9 cellular contexts compared by ENCODE assay signal in the genomic region with DNA sequence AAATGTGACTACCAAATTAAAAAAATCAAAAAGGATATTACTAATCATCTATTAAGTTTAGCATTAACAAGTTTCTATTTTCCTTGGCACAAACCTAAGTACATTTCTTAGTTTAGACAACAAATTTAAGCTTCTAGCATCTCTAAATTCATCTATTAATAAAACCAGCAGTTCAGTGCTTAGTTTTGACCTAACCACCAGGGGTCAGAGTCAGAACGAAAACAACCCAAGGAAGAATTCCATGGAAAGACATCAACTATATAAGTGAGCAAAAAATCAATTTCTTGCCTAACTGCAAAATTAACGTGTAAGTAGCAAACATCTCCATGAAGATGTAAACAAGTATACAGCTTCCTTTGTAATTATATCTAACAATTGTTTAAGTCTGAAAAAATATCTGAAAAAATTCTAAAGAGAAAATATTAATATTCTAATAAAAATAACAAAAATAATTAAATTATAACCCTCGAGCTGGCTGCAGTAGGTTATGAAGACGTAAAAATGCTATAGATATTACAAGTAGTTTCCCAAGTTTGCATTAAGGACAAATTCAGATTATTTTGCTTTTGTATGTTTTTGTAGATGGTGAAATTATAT.
A peak's percentile ranks its signal among the peaks of the same experiment; 100 is the strongest.
DNase-seq lines count a peak whose midpoint lies in the region; ATAC-seq and TF ChIP-seq lines count a peak whose summit lies in the region.
"Had no signal": no experiment of that assay in that cellular context is flagged by ENCODE, and none has a peak within 500 bp of the region (broad histone marks: within the 10 kb centered on the region; RNA-seq: fewer than 3 reads in every experiment).

No MANE protein-coding gene starts in this region.

- H3K27me3 Mint-ChIP-seq in stimulated activated naive CD8-positive, alpha-beta T cell treated with anti-CD3 and anti-CD28 coated beads, Interleukin-15, amount 100 ng/mL, for 72 hours, result peaks cover 16% of the 10 kb centered on the region

- no peak overlapping the region for H3K4me3 ChIP-seq in ascending aorta
- H3K4me3 ChIP-seq: SJCRH30 had no signal

- in situ Hi-C loops in G401 (cut with HindIII; ENCODE audit: low sequenced_read_pairs), result no loop called here

- no peak overlapping the region for H3K27ac ChIP-seq in ascending aorta
- H3K27ac ChIP-seq: SJCRH30 had no signal

- H3K4me1 Mint-ChIP-seq in stimulated activated naive CD8-positive, alpha-beta T cell treated with anti-CD3 and anti-CD28 coated beads, Interleukin-15, amount 100 ng/mL, for 72 hours, result peaks cover 2% of the 10 kb centered on the region

- intact Hi-C loops in ascending aorta (cut with DNase I), result loop anchor here (10.0 kb wide), 1 partner anchor 142 kb away; no protein-coding TSS in a partner anchor

- H3K27me3 ChIP-seq in ascending aorta, result no peaks in the 10 kb centered on the region
- H3K27me3 ChIP-seq: SJCRH30 had no signal

- H3K9me3 Mint-ChIP-seq in stimulated activated naive CD8-positive, alpha-beta T cell treated with anti-CD3 and anti-CD28 coated beads, Interleukin-15, amount 100 ng/mL, for 72 hours, result no peaks in the 10 kb centered on the region

- H3K27ac Mint-ChIP-seq in stimulated activated naive CD8-positive, alpha-beta T cell treated with anti-CD3 and anti-CD28 coated beads, Interleukin-15, amount 100 ng/mL, for 72 hours, result no peak overlapping the region

- peak; percentile 80 for DNase-seq in G401 (ENCODE audit: low spot score)
- DNase-seq in M059J (ENCODE audit: low read depth), result peak; percentile 45
- no peak for DNase-seq in ascending aorta (ENCODE audit: low spot score in 2 of 2)
- DNase-seq in medulla oblongata (ENCODE audit: extremely low spot score), result peak; percentile 22
- no peak for DNase-seq in DMS114 treated with DMSO at 0.1 percent for 48 hours (lab: John Stamatoyannopoulos, UW; ENCODE audit: unreplicated experiment)
- DNase-seq in stimulated activated naive CD8-positive, alpha-beta T cell treated with anti-CD3 and anti-CD28 coated beads, Interleukin-15, amount 100 ng/mL, for 72 hours, result no peak
- no peak for DNase-seq in dedifferentiated amniotic fluid mesenchymal stem cell (ENCODE audit: extremely low spot score)

- H3K4me1 ChIP-seq in ascending aorta, result no peaks in the 10 kb centered on the region

- no peaks in the 10 kb centered on the region for H3K36me3 ChIP-seq in ascending aorta
- H3K36me3 ChIP-seq: SJCRH30 had no signal

- no peaks in the 10 kb centered on the region for H3K9me3 ChIP-seq in ascending aorta
- H3K9me3 ChIP-seq: SJCRH30 had no signal

- no peak for ATAC-seq in HG02840 (IDR thresholded peaks at IDR 0.05; ENCODE audit: low FRiP score, unreplicated experiment)
- ATAC-seq in stimulated activated naive CD8-positive, alpha-beta T cell treated with anti-CD3 and anti-CD28 coated beads, Interleukin-15, amount 100 ng/mL, for 72 hours, result no peak

- TF ChIP-seq CTCF in ascending aorta (IDR thresholded peaks at IDR 0.05), result peak in 2 of 3 experiments; percentile 7 to 27

- no peak overlapping the region for H3K4me3 Mint-ChIP-seq in stimulated activated naive CD8-positive, alpha-beta T cell treated with anti-CD3 and anti-CD28 coated beads, Interleukin-15, amount 100 ng/mL, for 72 hours

Comparison
In these comparisons a context has a peak if more than half of its experiments do, and no peak if none do; other contexts are left out.
1. DNase-seq: peak in G401 (single experiment), M059J (single experiment) and medulla oblongata (single experiment); none in ascending aorta (0 of 2), DMS114 treated with DMSO at 0.1 percent for 48 hours (single experiment), stimulated activated naive CD8-positive, alpha-beta T cell treated with anti-CD3 and anti-CD28 coated beads, Interleukin-15, amount 100 ng/mL, for 72 hours (0 of 2) and dedifferentiated amniotic fluid mesenchymal stem cell (single experiment).